In genomic region chr13:62729746-62730145, GRCh38 we compare ENCODE assay signal across 6 cellular contexts.
DNase-seq lines count a peak whose midpoint lies in the region; ATAC-seq and TF ChIP-seq lines count a peak whose summit lies in the region.
"Not testable (repeated sequence)": the region's sequence is repeated elsewhere in the genome, so short reads cannot be mapped to it uniquely, and the experiment has no call there.

No MANE protein-coding gene starts in this region.

- H3K4me1 ChIP-seq in NT2/D1 (ENCODE audit: insufficient read depth, insufficient read length); lower lobe of right lung; trophoblast cell (ENCODE audit: control insufficient read depth in 1 of 2, insufficient read depth in 2 of 2, low read length in 2 of 2): not testable (repeated sequence)

- not testable (repeated sequence) for H4K91ac ChIP-seq in trophoblast cell (ENCODE audit: low read depth, low read length)

- not testable (repeated sequence) for H2AK5ac ChIP-seq in trophoblast cell (ENCODE audit: low read length)

- not testable (repeated sequence) for H3K27me3 Mint-ChIP-seq in WTC11 (ENCODE audit: low read depth)

- not testable (repeated sequence) for H3K36me3 ChIP-seq in NT2/D1 (ENCODE audit: insufficient read depth, insufficient read length, low read length); lower lobe of right lung; trophoblast cell (ENCODE audit: control insufficient read depth in 1 of 2, insufficient read depth in 2 of 2, low read length in 2 of 2)

- H3K9me3 Mint-ChIP-seq in WTC11: peaks cover 34% of the 10 kb centered on the region

- H3K4me1 Mint-ChIP-seq in WTC11: not testable (repeated sequence)

- not testable (repeated sequence) for H3K4me2 ChIP-seq in trophoblast cell (ENCODE audit: low read length)

- CTCF ChIA-PET in WTC11 (lab: Charles Lee): not testable (repeated sequence)

- H3K27ac Mint-ChIP-seq in WTC11: not testable (repeated sequence)

- not testable (repeated sequence) for H4K12ac ChIP-seq in trophoblast cell (ENCODE audit: low read depth, low read length)

- H3K18ac ChIP-seq in trophoblast cell (ENCODE audit: low read length): not testable (repeated sequence)

- H3K79me1 ChIP-seq in trophoblast cell (ENCODE audit: low read length): not testable (repeated sequence)

- intact Hi-C loops in left cardiac atrium (cut with DNase I); lower lobe of right lung (cut with DNase I): not testable (repeated sequence)

- not testable (repeated sequence) for H3K27me3 ChIP-seq in NT2/D1 (ENCODE audit: insufficient read depth, insufficient read length); lower lobe of right lung (ENCODE audit: low read depth); trophoblast cell (ENCODE audit: insufficient read depth, low read length)

- WGBS in trophoblast cell (ENCODE audit: extremely low coverage, insufficient coverage, insufficient read length): no CpG with 5 or more reads among the region's 9 CpGs

- not testable (repeated sequence) for H4K8ac ChIP-seq in trophoblast cell (ENCODE audit: low read depth, low read length)

- H2BK120ac ChIP-seq in trophoblast cell (ENCODE audit: insufficient read depth, low read length, poor library complexity): not testable (repeated sequence)

- peaks cover 18% of the 10 kb centered on the region for H3K36me3 Mint-ChIP-seq in WTC11

- not testable (repeated sequence) for H3K4me3 Mint-ChIP-seq in WTC11

- not testable (repeated sequence) for ATAC-seq in WTC11, left cardiac atrium, lower lobe of right lung

- H3K14ac ChIP-seq in trophoblast cell (ENCODE audit: low read length): not testable (repeated sequence)

- H3K4ac ChIP-seq in trophoblast cell (ENCODE audit: low read depth, low read length): not testable (repeated sequence)

- not testable (repeated sequence) for TF ChIP-seq CTCF in WTC11 (IDR thresholded peaks at IDR 0.05); lower lobe of right lung (IDR thresholded peaks at IDR 0.05)

- not testable (repeated sequence) for H3K9me3 ChIP-seq in NT2/D1 (ENCODE audit: insufficient read depth, low read length); lower lobe of right lung; trophoblast cell (ENCODE audit: insufficient read depth, low read depth, low read length)

- H2AFZ ChIP-seq in trophoblast cell (ENCODE audit: insufficient read depth, low read length, poor library complexity): not testable (repeated sequence)

- POLR2A ChIA-PET in WTC11 (lab: Charles Lee): not testable (repeated sequence)

- not testable (repeated sequence) for H3K4me3 ChIP-seq in NT2/D1 (ENCODE audit: insufficient read length, low read depth); lower lobe of right lung
- H3K4me3 ChIP-seq in trophoblast cell (ENCODE audit: low read depth, low read length): peak overlapping the region; percentile 48

- H3K27ac ChIP-seq in lower lobe of right lung; trophoblast cell (ENCODE audit: low read depth, low read length): not testable (repeated sequence)

- not testable (repeated sequence) for H3K79me2 ChIP-seq in trophoblast cell (ENCODE audit: control insufficient read depth, insufficient read depth, low read length, poor library complexity)

- DNase-seq in ELF-1 (ENCODE audit: low read depth, low spot score): peak; percentile 20
- DNase-seq in NT2/D1 (ENCODE audit: low read depth, low spot score): peak; percentile 1
- DNase-seq in WTC11 (ENCODE audit: low spot score): peak; percentile 17
- peak; percentile 12 for DNase-seq in left cardiac atrium
- DNase-seq in lower lobe of right lung: peak; percentile 44
- not testable (repeated sequence) for DNase-seq in trophoblast cell

- not testable (repeated sequence) for H2BK12ac ChIP-seq in trophoblast cell (ENCODE audit: low read length)

- not testable (repeated sequence) for H3K23ac ChIP-seq in trophoblast cell (ENCODE audit: low read length)

- not testable (repeated sequence) for H2BK5ac ChIP-seq in trophoblast cell (ENCODE audit: low read depth, low read length, poor library complexity)

- not testable (repeated sequence) for H3K9ac ChIP-seq in NT2/D1 (ENCODE audit: insufficient read length, low read depth); trophoblast cell (ENCODE audit: low read length)
